ENCODE assay signal across 11 cellular contexts in the genomic region with DNA sequence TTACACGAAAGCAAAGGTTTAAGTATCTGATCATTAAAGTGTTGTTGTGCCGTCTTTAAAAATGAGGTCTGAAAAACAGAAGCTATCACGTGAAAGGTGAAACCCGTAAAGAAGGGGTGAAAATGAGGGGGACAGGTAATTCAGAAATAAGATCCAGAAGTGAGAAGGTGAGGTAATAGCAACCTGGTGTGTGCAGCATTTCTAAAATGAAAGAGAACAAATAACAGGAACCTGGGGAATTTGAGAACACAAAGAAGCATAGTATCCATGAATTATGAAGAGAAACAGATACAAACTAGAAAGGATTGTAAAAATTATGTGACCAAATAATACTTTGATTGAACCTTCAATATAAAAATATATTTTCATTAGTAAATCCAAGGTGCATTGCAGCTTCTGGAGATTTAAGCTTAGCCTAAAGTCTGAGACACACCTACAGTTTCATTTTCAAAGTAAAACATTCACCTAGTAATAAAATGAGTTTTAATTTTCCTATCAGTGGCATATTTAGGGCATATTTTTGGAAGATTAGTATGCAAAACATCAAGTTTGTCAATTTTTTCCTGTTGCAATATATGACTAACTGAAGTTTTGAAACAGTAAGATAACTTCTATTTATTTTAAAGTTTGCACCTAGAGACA. TPM values are rescaled to one million over a fixed set of nuclear protein-coding genes. Genes with fewer than 3 reads are reported as not detected.
DNase-seq lines count a peak whose midpoint lies in the region; FAIRE-seq and TF ChIP-seq lines count a peak whose summit lies in the region.
"Had no signal": no experiment of that assay in that cellular context is flagged by ENCODE, and none has a peak within 500 bp of the region (broad histone marks: within the 10 kb centered on the region; RNA-seq: fewer than 3 reads in every experiment).

No MANE protein-coding gene starts in this region.

- no peaks in the 10 kb centered on the region for H3K9me3 ChIP-seq in suprapubic skin
- no peaks in the 10 kb centered on the region for H3K9me3 ChIP-seq in prostate gland
- H3K9me3 ChIP-seq: BLaER1, HAP-1 had no signal

- H3K36me3 ChIP-seq in suprapubic skin, result no peaks in the 10 kb centered on the region
- H3K36me3 ChIP-seq in prostate gland, result no peaks in the 10 kb centered on the region
- H3K36me3 ChIP-seq: BLaER1, HAP-1 had no signal

- H3K4me3 ChIP-seq in suprapubic skin (peak overlapping the region; percentile 70), prostate gland (no peak overlapping the region)

- peak overlapping the region; percentile 36 for H3K4me3 Mint-ChIP-seq in activated naive CD4-positive, alpha-beta T cell treated with anti-CD3 and anti-CD28 coated beads for 36 hours
- peak overlapping the region; percentile 82 for H3K4me3 Mint-ChIP-seq in activated T-helper 1 cell treated with anti-CD3 and anti-CD28 coated beads, Interleukin-12 subunit alpha, Interleukin-12 subunit beta, Interleukin-2, Interleukin-4 antibody, amounts not matched to agents 30 ng/mL and 10 ng/mL and 1 ng/mL, durations not matched to agents 14 hours and 24 hours and 36 hours

- H3K4me1 Mint-ChIP-seq in activated naive CD4-positive, alpha-beta T cell treated with anti-CD3 and anti-CD28 coated beads for 36 hours (ENCODE audit: low read depth), result peaks cover 31% of the 10 kb centered on the region
- peaks cover 40% of the 10 kb centered on the region for H3K4me1 Mint-ChIP-seq in activated T-helper 1 cell treated with anti-CD3 and anti-CD28 coated beads, Interleukin-12 subunit alpha, Interleukin-12 subunit beta, Interleukin-2, Interleukin-4 antibody, amounts not matched to agents 30 ng/mL and 10 ng/mL and 1 ng/mL, durations not matched to agents 14 hours and 24 hours and 36 hours (ENCODE audit: low read depth)

- peaks cover 34% of the 10 kb centered on the region for H3K4me1 ChIP-seq in suprapubic skin
- peaks cover 4% of the 10 kb centered on the region for H3K4me1 ChIP-seq in prostate gland (replicated peaks)

- H3K27ac ChIP-seq in suprapubic skin (no peak overlapping the region), prostate gland (no peak overlapping the region)
- H3K27ac ChIP-seq: BLaER1 had no signal

- TF ChIP-seq EP300 in suprapubic skin (IDR thresholded peaks at IDR 0.05), result no peak

- TF ChIP-seq POLR2A in suprapubic skin (IDR thresholded peaks at IDR 0.05), result no peak
- no peak for TF ChIP-seq POLR2A in prostate gland (IDR thresholded peaks at IDR 0.05)

- no peaks in the 10 kb centered on the region for H3K9me3 Mint-ChIP-seq in activated naive CD4-positive, alpha-beta T cell treated with anti-CD3 and anti-CD28 coated beads for 36 hours
- no peaks in the 10 kb centered on the region for H3K9me3 Mint-ChIP-seq in activated T-helper 1 cell treated with anti-CD3 and anti-CD28 coated beads, Interleukin-12 subunit alpha, Interleukin-12 subunit beta, Interleukin-2, Interleukin-4 antibody, amounts not matched to agents 30 ng/mL and 10 ng/mL and 1 ng/mL, durations not matched to agents 14 hours and 24 hours and 36 hours

- 24% methylated on average over 4 of the region's 4 CpGs for WGBS in suprapubic skin
- WGBS in prostate gland, result 21% methylated on average over 4 of the region's 4 CpGs

- TF ChIP-seq CTCF in suprapubic skin (IDR thresholded peaks at IDR 0.05) (no peak), prostate gland (IDR thresholded peaks at IDR 0.05) (no peak)

- H3K36me3 Mint-ChIP-seq in activated naive CD4-positive, alpha-beta T cell treated with anti-CD3 and anti-CD28 coated beads for 36 hours (ENCODE audit: low read depth), result no peaks in the 10 kb centered on the region
- H3K36me3 Mint-ChIP-seq in activated T-helper 1 cell treated with anti-CD3 and anti-CD28 coated beads, Interleukin-12 subunit alpha, Interleukin-12 subunit beta, Interleukin-2, Interleukin-4 antibody, amounts not matched to agents 30 ng/mL and 10 ng/mL and 1 ng/mL, durations not matched to agents 14 hours and 24 hours and 36 hours (ENCODE audit: low read depth), result no peaks in the 10 kb centered on the region

- intact Hi-C loops in activated naive CD4-positive, alpha-beta T cell treated with anti-CD3 and anti-CD28 coated beads for 36 hours (cut with micrococcal nuclease), result loop anchor here (1.0 to 5.0 kb wide), 3 partner anchors 18 to 879 kb away; no protein-coding TSS in a partner anchor
- intact Hi-C loops in activated T-helper 1 cell treated with anti-CD3 and anti-CD28 coated beads, Interleukin-12 subunit alpha, Interleukin-12 subunit beta, Interleukin-2, Interleukin-4 antibody, amounts not matched to agents 30 ng/mL and 10 ng/mL and 1 ng/mL, durations not matched to agents 14 hours and 24 hours and 36 hours (cut with micrococcal nuclease), result no loop called here
- intact Hi-C loops in prostate gland (cut with DNase I), result loop anchor here (5.0 kb wide), 1 partner anchor 439 kb away; no protein-coding TSS in a partner anchor

- CTCF ChIA-PET in activated naive CD4-positive, alpha-beta T cell treated with anti-CD3 and anti-CD28 coated beads for 36 hours (lab: Charles Lee), result interaction anchor here (0.9 to 1.0 kb wide), 3 partner anchors 9 to 438 kb away, joined by 3 read pairs; no protein-coding TSS in a partner anchor

- DNase-seq in activated naive CD4-positive, alpha-beta T cell treated with anti-CD3 and anti-CD28 coated beads for 36 hours, result no peak
- DNase-seq in activated naive CD4-positive, alpha-beta T cell treated with anti-CD3 and anti-CD28 coated beads, Interleukin-2, amount 50 U/mL, for 16 hours, result no peak
- DNase-seq in activated T-helper 1 cell treated with anti-CD3 and anti-CD28 coated beads, Interleukin-12 subunit alpha, Interleukin-12 subunit beta, Interleukin-2, Interleukin-4 antibody, amounts not matched to agents 30 ng/mL and 10 ng/mL and 1 ng/mL, durations not matched to agents 14 hours and 24 hours and 36 hours (ENCODE audit: low spot score), result no peak
- no peak for DNase-seq in suprapubic skin (ENCODE audit: low spot score in 2 of 2)
- no peak for DNase-seq in HT-29 (ENCODE audit: low spot score)
- no peak for DNase-seq in anterior cingulate cortex (lab: John Stamatoyannopoulos, UW)
- DNase-seq in prostate gland (ENCODE audit: low spot score), result no peak

- H3K27me3 Mint-ChIP-seq in activated naive CD4-positive, alpha-beta T cell treated with anti-CD3 and anti-CD28 coated beads for 36 hours (ENCODE audit: low read depth), result peaks cover 47% of the 10 kb centered on the region
- peaks cover 66% of the 10 kb centered on the region for H3K27me3 Mint-ChIP-seq in activated T-helper 1 cell treated with anti-CD3 and anti-CD28 coated beads, Interleukin-12 subunit alpha, Interleukin-12 subunit beta, Interleukin-2, Interleukin-4 antibody, amounts not matched to agents 30 ng/mL and 10 ng/mL and 1 ng/mL, durations not matched to agents 14 hours and 24 hours and 36 hours (ENCODE audit: insufficient read depth)

- no peak overlapping the region for H3K27ac Mint-ChIP-seq in activated naive CD4-positive, alpha-beta T cell treated with anti-CD3 and anti-CD28 coated beads for 36 hours
- no peak overlapping the region for H3K27ac Mint-ChIP-seq in activated T-helper 1 cell treated with anti-CD3 and anti-CD28 coated beads, Interleukin-12 subunit alpha, Interleukin-12 subunit beta, Interleukin-2, Interleukin-4 antibody, amounts not matched to agents 30 ng/mL and 10 ng/mL and 1 ng/mL, durations not matched to agents 14 hours and 24 hours and 36 hours

- peak; percentile 72 for FAIRE-seq in islet of Langerhans (lab: Jason Lieb, UNC)
- FAIRE-seq: colon had no signal

- H3K27me3 ChIP-seq in suprapubic skin (peaks cover 70% of the 10 kb centered on the region), prostate gland (replicated peaks; ENCODE audit: insufficient read depth) (no peaks in the 10 kb centered on the region)

RNA-seq across cellular contexts. Expression of a gene that starts 1.4 kb away (rescaled TPM):
- total RNA-seq in activated naive CD4-positive, alpha-beta T cell treated with anti-CD3 and anti-CD28 coated beads for 36 hours, result not detected
- not detected in 2 replicates for total RNA-seq in activated T-helper 1 cell treated with anti-CD3 and anti-CD28 coated beads, Interleukin-12 subunit alpha, Interleukin-12 subunit beta, Interleukin-2, Interleukin-4 antibody, amounts not matched to agents 30 ng/mL and 10 ng/mL and 1 ng/mL, durations not matched to agents 14 hours and 24 hours and 36 hours
- total RNA-seq in suprapubic skin (1 to 10 TPM in 3 of 4 donors, under 1 TPM in 1; 0.76 to 3.0 (median 1.9) TPM), prostate gland (1 to 10 TPM; 1.0 to 5.3 TPM)
- total RNA-seq in HT-29 (2014; rRNA removed; shearing (Covaris generic)), result 0.08 TPM in 1 of 2 replicates, not detected in the other

RNA-seq across cellular contexts. Expression of a gene that starts 39.9 kb away (rescaled TPM):
- 10 to 100 TPM; 39.2 to 43.1 TPM for total RNA-seq in activated naive CD4-positive, alpha-beta T cell treated with anti-CD3 and anti-CD28 coated beads for 36 hours
- 56.1 and 59.3 TPM in 2 replicates for total RNA-seq in activated T-helper 1 cell treated with anti-CD3 and anti-CD28 coated beads, Interleukin-12 subunit alpha, Interleukin-12 subunit beta, Interleukin-2, Interleukin-4 antibody, amounts not matched to agents 30 ng/mL and 10 ng/mL and 1 ng/mL, durations not matched to agents 14 hours and 24 hours and 36 hours
- 10 to 100 TPM; 11.1 to 28.4 (median 22.1) TPM for total RNA-seq in suprapubic skin
- total RNA-seq in HT-29 (2014; rRNA removed; shearing (Covaris generic)), result 11.6 and 13.3 TPM in 2 replicates
- total RNA-seq in prostate gland, result 10 to 100 TPM; 15.5 to 15.6 TPM
